In the genomic region with DNA sequence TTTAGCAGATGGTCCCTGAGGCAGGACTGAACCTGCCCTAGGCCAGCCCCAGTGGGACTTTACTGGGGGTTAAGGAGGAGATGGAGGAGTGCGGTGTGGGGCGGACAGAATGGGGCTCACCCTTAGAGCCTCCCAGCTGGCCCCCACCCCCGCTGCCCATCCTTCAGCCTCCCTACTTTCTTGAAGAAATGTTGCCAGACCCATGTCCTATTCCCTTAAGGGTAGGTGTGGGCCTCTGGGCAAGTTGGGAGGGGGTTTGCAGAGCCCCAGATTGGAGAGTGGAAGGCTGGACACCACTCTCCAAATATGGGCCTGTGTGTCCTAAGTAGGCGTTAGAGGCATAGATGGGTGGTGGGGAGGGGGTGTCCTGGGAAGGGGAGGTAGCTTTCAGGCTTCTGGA, we compare ENCODE assay signal across 21 cellular contexts. TPM values are rescaled to one million over a fixed set of nuclear protein-coding genes. Genes with fewer than 3 reads are reported as not detected.
A peak's percentile ranks its signal among the peaks of the same experiment; 100 is the strongest.
DNase-seq lines count a peak whose midpoint lies in the region; ATAC-seq and TF ChIP-seq lines count a peak whose summit lies in the region.
"Had no signal": no experiment of that assay in that cellular context is flagged by ENCODE, and none has a peak within 500 bp of the region (broad histone marks: within the 10 kb centered on the region; RNA-seq: fewer than 3 reads in every experiment).

No MANE protein-coding gene starts in this region.

- H2BK120ac ChIP-seq in trophoblast cell (ENCODE audit: insufficient read depth, low read length, poor library complexity), result no peak overlapping the region

- BruUV-seq in MCF 10A (replicated peaks; lab: Mats Ljungman, UMichigan), result no TSS peak
- BruUV-seq in mammary epithelial cell (replicated peaks; lab: Mats Ljungman, UMichigan), result no TSS peak

- peaks cover 31% of the 10 kb centered on the region for H3K4me1 Mint-ChIP-seq in MCF 10A (ENCODE audit: insufficient read depth, unreplicated experiment)
- H3K4me1 Mint-ChIP-seq: activated CD4-positive, alpha-beta T cell treated with anti-CD3 and anti-CD28 coated beads for 36 hours; activated naive CD8-positive, alpha-beta T cell treated with anti-CD3 and anti-CD28 coated beads, Interleukin-2, amount 50 U/mL, for 24 hours had no signal

- H4K12ac ChIP-seq in trophoblast cell (ENCODE audit: low read depth, low read length), result no peak overlapping the region

- no peak for DNase-seq in MCF 10A (ENCODE audit: unreplicated experiment)
- DNase-seq in mammary epithelial cell, result no peak
- no peak for DNase-seq in trophoblast cell
- DNase-seq in ecto neural progenitor cell (ENCODE audit: low spot score), result no peak
- no peak for DNase-seq in activated CD4-positive, alpha-beta T cell treated with anti-CD3 and anti-CD28 coated beads for 48 hours
- DNase-seq: activated CD4-positive, alpha-beta T cell treated with anti-CD3 and anti-CD28 coated beads for 36 hours; activated naive CD8-positive, alpha-beta T cell treated with anti-CD3 and anti-CD28 coated beads, Interleukin-2, amount 50 U/mL, for 24 hours; activated T-cell treated with anti-CD3 and anti-CD28 coated beads, Interleukin-2, amount 50 U/mL, for 24 hours; CD8-positive, alpha-beta memory T cell; erythroblast; NCI-H1694; NCI-H510A treated with DMSO at 0.1 percent for 48 hours; stimulated activated CD4-positive, alpha-beta T cell treated with anti-CD3 and anti-CD28 coated beads, Interleukin-12 subunit alpha, Interleukin-12 subunit beta, amount 100 ng/mL, for 4 hours; T-helper 17 cell had no signal

- H4K91ac ChIP-seq in trophoblast cell (ENCODE audit: low read depth, low read length), result no peak overlapping the region

- H3K79me2 ChIP-seq in mammary epithelial cell (ENCODE audit: insufficient read depth, low read length) (no peaks in the 10 kb centered on the region), trophoblast cell (ENCODE audit: control insufficient read depth, insufficient read depth, low read length, poor library complexity) (no peaks in the 10 kb centered on the region)
- H3K79me2 ChIP-seq: hepatocyte had no signal

- no peak overlapping the region for H3K9ac ChIP-seq in mammary epithelial cell (ENCODE audit: insufficient read depth, low read length)
- H3K9ac ChIP-seq in trophoblast cell (ENCODE audit: low read length), result no peak overlapping the region

- no peak overlapping the region for H3K14ac ChIP-seq in trophoblast cell (ENCODE audit: low read length)

- intact Hi-C loops in MCF 10A (cut with micrococcal nuclease) (loop anchor here (2.0 kb wide), 1 partner anchor 94 kb away; no protein-coding TSS in a partner anchor), mammary epithelial cell (cut with micrococcal nuclease) (loop anchor here (2.0 kb wide), 1 partner anchor 128 kb away; a partner anchor contains a TSS)

- no peak overlapping the region for H2BK12ac ChIP-seq in trophoblast cell (ENCODE audit: low read length)

- no peak overlapping the region for H3K23ac ChIP-seq in trophoblast cell (ENCODE audit: low read length)

- no peak overlapping the region for H3K4me3 Mint-ChIP-seq in MCF 10A (ENCODE audit: unreplicated experiment)
- H3K4me3 Mint-ChIP-seq: activated CD4-positive, alpha-beta T cell treated with anti-CD3 and anti-CD28 coated beads for 36 hours; activated naive CD8-positive, alpha-beta T cell treated with anti-CD3 and anti-CD28 coated beads, Interleukin-2, amount 50 U/mL, for 24 hours; activated T-cell treated with anti-CD3 and anti-CD28 coated beads, Interleukin-2, amount 50 U/mL, for 24 hours; CD8-positive, alpha-beta memory T cell; T-helper 17 cell had no signal

- H3K9me3 ChIP-seq in mammary epithelial cell (replicated peaks; ENCODE audit: insufficient read depth, low read length) (peaks cover 7% of the 10 kb centered on the region), esophagus (ENCODE audit: control insufficient read depth in 2 of 2, insufficient read depth in 1 of 2, low read depth in 1 of 2, low read length in 1 of 2) (no peaks in the 10 kb centered on the region), trophoblast cell (ENCODE audit: insufficient read depth, low read depth, low read length) (peaks cover 3% of the 10 kb centered on the region)
- H3K9me3 ChIP-seq: neutrophil had no signal

- H3K27ac ChIP-seq in mammary epithelial cell (ENCODE audit: insufficient read depth, low read depth, low read length) (no peak overlapping the region), esophagus (ENCODE audit: low read depth in 2 of 2, low read length in 1 of 2) (peak overlapping the region; percentile 9 to 70), trophoblast cell (ENCODE audit: low read depth, low read length) (no peak overlapping the region), urinary bladder (ENCODE audit: low read depth) (peak overlapping the region; percentile 74)
- H3K27ac ChIP-seq: hepatocyte, neutrophil had no signal

- no peak overlapping the region for H2AK5ac ChIP-seq in trophoblast cell (ENCODE audit: low read length)

- no peak overlapping the region for H3K4ac ChIP-seq in trophoblast cell (ENCODE audit: low read depth, low read length)

- dilution Hi-C loops in mammary epithelial cell (cut with HindIII; ENCODE audit: low sequenced_read_pairs), result no loop called here

- H2AFZ ChIP-seq in mammary epithelial cell (ENCODE audit: low read depth, low read length) (no peak overlapping the region), trophoblast cell (ENCODE audit: insufficient read depth, low read length, poor library complexity) (no peak overlapping the region)
- H2AFZ ChIP-seq: hepatocyte had no signal

- H4K20me1 ChIP-seq in mammary epithelial cell (ENCODE audit: insufficient read depth, low read length), result no peaks in the 10 kb centered on the region

- peaks cover 2% of the 10 kb centered on the region for H3K79me1 ChIP-seq in trophoblast cell (ENCODE audit: low read length)

- peak overlapping the region; percentile 81 for H3K27ac Mint-ChIP-seq in MCF 10A (ENCODE audit: low read depth, unreplicated experiment)
- H3K27ac Mint-ChIP-seq: activated CD4-positive, alpha-beta T cell treated with anti-CD3 and anti-CD28 coated beads for 36 hours; activated naive CD8-positive, alpha-beta T cell treated with anti-CD3 and anti-CD28 coated beads, Interleukin-2, amount 50 U/mL, for 24 hours; activated T-cell treated with anti-CD3 and anti-CD28 coated beads, Interleukin-2, amount 50 U/mL, for 24 hours; T-helper 17 cell had no signal

- no peak for TF ChIP-seq CTCF in MCF 10A (IDR thresholded peaks at IDR 0.05; ENCODE audit: unreplicated experiment)
- TF ChIP-seq CTCF in mammary epithelial cell (conservative IDR thresholded peaks at IDR 0.05 in 1 of 2, IDR thresholded peaks at IDR 0.05 in 1 of 2; ENCODE audit: extremely low read depth in 1 of 2, insufficient read depth in 1 of 2, low read depth in 1 of 2, low read length in 2 of 2), result no peak

- H3K36me3 ChIP-seq in mammary epithelial cell (ENCODE audit: insufficient read depth, low read length) (no peaks in the 10 kb centered on the region), esophagus (ENCODE audit: control insufficient read depth in 2 of 2, insufficient read depth in 2 of 2, low read length in 1 of 2) (no peaks in the 10 kb centered on the region), trophoblast cell (ENCODE audit: control insufficient read depth in 1 of 2, insufficient read depth in 2 of 2, low read length in 2 of 2) (no peaks in the 10 kb centered on the region), urinary bladder (ENCODE audit: insufficient read depth) (no peaks in the 10 kb centered on the region)
- H3K36me3 ChIP-seq: neutrophil had no signal

- H4K8ac ChIP-seq in trophoblast cell (ENCODE audit: low read depth, low read length), result no peak overlapping the region

- H3K27me3 Mint-ChIP-seq in MCF 10A (ENCODE audit: insufficient read depth, unreplicated experiment), result no peaks in the 10 kb centered on the region
- H3K27me3 Mint-ChIP-seq: activated CD4-positive, alpha-beta T cell treated with anti-CD3 and anti-CD28 coated beads for 36 hours; activated naive CD8-positive, alpha-beta T cell treated with anti-CD3 and anti-CD28 coated beads, Interleukin-2, amount 50 U/mL, for 24 hours; activated T-cell treated with anti-CD3 and anti-CD28 coated beads, Interleukin-2, amount 50 U/mL, for 24 hours; T-helper 17 cell had no signal

- in situ Hi-C loops in mammary epithelial cell (cut with MboI; ENCODE audit: low sequenced_read_pairs in 2 of 2), result loop anchor here in 1 of 2 donors (25.0 kb wide), 1 partner anchor 129 kb away; a partner anchor contains a TSS

- CTCF ChIA-PET in MCF 10A (lab: Yijun Ruan, JAX), result interaction anchor here (0.5 to 25.8 kb wide), 7 partner anchors 9 to 229 kb away, joined by 3 to 969 read pairs (median 3); a partner anchor contains a TSS
- CTCF ChIA-PET in mammary epithelial cell (lab: Charles Lee; ENCODE audit: low non-redundant PET), result no interaction called here

- H3K27me3 ChIP-seq in mammary epithelial cell (ENCODE audit: insufficient read depth, low read length), result no peaks in the 10 kb centered on the region
- no peaks in the 10 kb centered on the region for H3K27me3 ChIP-seq in esophagus (ENCODE audit: control insufficient read depth in 1 of 2, insufficient read depth in 2 of 2, low read length in 2 of 2)
- no peaks in the 10 kb centered on the region for H3K27me3 ChIP-seq in trophoblast cell (ENCODE audit: insufficient read depth, low read length)
- H3K27me3 ChIP-seq: hepatocyte, neutrophil had no signal

- H3K9me3 Mint-ChIP-seq in MCF 10A (ENCODE audit: unreplicated experiment), result no peaks in the 10 kb centered on the region
- H3K9me3 Mint-ChIP-seq: activated naive CD8-positive, alpha-beta T cell treated with anti-CD3 and anti-CD28 coated beads, Interleukin-2, amount 50 U/mL, for 24 hours; activated T-cell treated with anti-CD3 and anti-CD28 coated beads, Interleukin-2, amount 50 U/mL, for 24 hours had no signal

- 97% methylated on average over 4 of the region's 4 CpGs for WGBS in mammary epithelial cell (ENCODE audit: low coverage, missing lambda C conversion rate)
- WGBS in esophagus, 2 donors, result 58 to 59% methylated on average over 4 of the region's 4 CpGs
- WGBS in trophoblast cell (ENCODE audit: extremely low coverage, insufficient coverage, insufficient read length), result no CpG with 5 or more reads among the region's 4 CpGs
- WGBS in urinary bladder, result 80% methylated on average over 4 of the region's 4 CpGs

- H3K4me2 ChIP-seq in mammary epithelial cell (ENCODE audit: insufficient read depth, low read depth, low read length) (no peak overlapping the region), trophoblast cell (ENCODE audit: low read length) (peak overlapping the region; percentile 33)
- H3K4me2 ChIP-seq: hepatocyte had no signal

- H3K4me1 ChIP-seq in mammary epithelial cell (ENCODE audit: insufficient read depth, low read length) (peaks cover 28% of the 10 kb centered on the region), esophagus (ENCODE audit: control insufficient read depth in 2 of 2, insufficient read depth in 2 of 2, low read length in 1 of 2) (peaks cover 10 to 19% of the 10 kb centered on the region in 2 donors), trophoblast cell (ENCODE audit: control insufficient read depth in 1 of 2, insufficient read depth in 2 of 2, low read length in 2 of 2) (peaks cover 9 to 16% of the 10 kb centered on the region in 2 experiments), urinary bladder (ENCODE audit: insufficient read depth) (peaks cover 7% of the 10 kb centered on the region)

- H2BK5ac ChIP-seq in trophoblast cell (ENCODE audit: low read depth, low read length, poor library complexity), result no peak overlapping the region

- POLR2A ChIA-PET in MCF 10A (lab: Yijun Ruan, JAX), result interaction anchor here (0.6 to 3.8 kb wide), 5 partner anchors 9 to 234 kb away, joined by 3 to 38 read pairs (median 3); a partner anchor contains a TSS

- H3K4me3 ChIP-seq in mammary epithelial cell (replicated peaks in 1 of 3; ENCODE audit: insufficient read depth in 1 of 3, low read depth in 2 of 3, low read length in 3 of 3) (no peak overlapping the region), esophagus (ENCODE audit: low read depth in 1 of 2, low read length in 2 of 2) (no peak overlapping the region), trophoblast cell (ENCODE audit: low read depth, low read length) (peak overlapping the region; percentile 46), urinary bladder (ENCODE audit: low read depth, low read length) (no peak overlapping the region)
- H3K4me3 ChIP-seq: hepatocyte had no signal

- H3K36me3 Mint-ChIP-seq in MCF 10A (ENCODE audit: insufficient read depth, unreplicated experiment), result no peaks in the 10 kb centered on the region
- H3K36me3 Mint-ChIP-seq: CD8-positive, alpha-beta memory T cell had no signal

- no peak overlapping the region for H3K18ac ChIP-seq in trophoblast cell (ENCODE audit: low read length)

- ATAC-seq in GM18868 (IDR thresholded peaks at IDR 0.05; ENCODE audit: unreplicated experiment), result no peak
- ATAC-seq: activated CD4-positive, alpha-beta T cell treated with anti-CD3 and anti-CD28 coated beads for 36 hours; activated naive CD8-positive, alpha-beta T cell treated with anti-CD3 and anti-CD28 coated beads, Interleukin-2, amount 50 U/mL, for 24 hours; T-helper 17 cell had no signal

RNA-seq across cellular contexts. Expression of a gene that starts 19.2 kb away (rescaled TPM):
- total RNA-seq in MCF 10A (2022) (not detected in 2 replicates), mammary epithelial cell (not detected), urinary bladder (not detected)
- polyA plus RNA-seq in mammary epithelial cell (not detected), esophagus (under 1 TPM; 0.10 to 0.28 TPM), urinary bladder (0.23 TPM)
- not detected for polyA minus RNA-seq in mammary epithelial cell
- not detected in 2 replicates for polyA plus RNA-seq in trophoblast cell (2013)
- total RNA-seq: activated CD4-positive, alpha-beta T cell treated with anti-CD3 and anti-CD28 coated beads for 36 hours; CD8-positive, alpha-beta memory T cell; LHCN-M2; T-helper 17 cell; temporal lobe had no signal
- polyA plus RNA-seq: CD8-positive, alpha-beta memory T cell had no signal

RNA-seq across cellular contexts. Expression of a gene that starts 42.1 kb away (rescaled TPM):
- total RNA-seq in MCF 10A (2022), result not detected in 2 replicates
- 10 to 100 TPM; 17.5 to 20.7 TPM for total RNA-seq in mammary epithelial cell
- 5.4 TPM for polyA plus RNA-seq in mammary epithelial cell
- not detected for polyA minus RNA-seq in mammary epithelial cell
- 100 to 1,000 TPM in 1 of 2 donors, 10 to 100 TPM in 1; 77.5 to 106 TPM for polyA plus RNA-seq in esophagus
- polyA plus RNA-seq in trophoblast cell (2013), result 67.7 and 68.6 TPM in 2 replicates
- 67.5 TPM for total RNA-seq in urinary bladder
- 116 TPM for polyA plus RNA-seq in urinary bladder

Comparison
In these comparisons a context has a peak if more than half of its experiments do, and no peak if none do; other contexts are left out.
1. RNA of a gene that starts 42.1 kb away (total RNA-seq): 67.5 TPM in urinary bladder (single experiment) and 17.5 to 20.7 TPM in mammary epithelial cell; not detected in MCF 10A; every median in the first group is over 10 times any median in the second.
2. H3K27ac ChIP-seq: peak in esophagus (2 of 2) and urinary bladder (single experiment); none in mammary epithelial cell (single experiment) and trophoblast cell (single experiment).